Comparison of ENCODE assay signal across 8 cellular contexts in genomic region chr16:1964506-1965471, GRCh38. TPM values are rescaled to one million over a fixed set of nuclear protein-coding genes. Genes with fewer than 3 reads are reported as not detected.
DNase-seq lines count a peak whose midpoint lies in the region; ATAC-seq and TF ChIP-seq lines count a peak whose summit lies in the region.

RPS2 (minus strand) TSS chr16:1964826; CDS start chr16:1964625, 201 bp downstream.

- H3K36me3 ChIP-seq in PC-3 (ENCODE audit: low read depth, low read length), result peaks cover 22% of the 10 kb centered on the region

- H3K9ac ChIP-seq in PC-3 (ENCODE audit: low read length), result peak within 1 kb of the TSS; percentile 99

- peak within 1 kb of the TSS; percentile 70 for H2AFZ ChIP-seq in PC-3 (ENCODE audit: low read length)

- intact Hi-C loops in PC-3 (cut with micrococcal nuclease), result no loop called here

- H3K27ac ChIP-seq in PC-3 (ENCODE audit: low read length), result peak within 1 kb of the TSS; percentile 47

- peaks cover 52% of the 10 kb centered on the region for H3K79me2 ChIP-seq in PC-3 (ENCODE audit: low read length)

- H3K27me3 ChIP-seq in PC-3 (ENCODE audit: low read length), result no peaks in the 10 kb centered on the region

- H3F3A ChIP-seq in PC-3 (ENCODE audit: low read length, unreplicated experiment), result peaks cover 16% of the 10 kb centered on the region

- TF ChIP-seq CTCF in PC-3 (conservative IDR thresholded peaks at IDR 0.05; ENCODE audit: low read depth, low read length) (no peak), epithelial cell of esophagus (IDR thresholded peaks at IDR 0.05; ENCODE audit: insufficient read depth, low read depth, low read length, missing control alignments) (no peak)

- POLR2A ChIA-PET in PC-3 (lab: Charles Lee; ENCODE audit: unreplicated experiment), result interaction anchor here (0.5 to 1.0 kb wide), 9 partner anchors 13 to 1040 kb away, joined by 3 to 25 read pairs (median 5); partner anchors contain the start of genes MSRB1, NUBP2 and SPSB3

- no TSS peak for BruUV-seq in PC-3 (replicated peaks; lab: Mats Ljungman, UMichigan)

- H3K9me3 ChIP-seq in PC-3 (ENCODE audit: low read length), result no peaks in the 10 kb centered on the region

- H3K4me3 ChIP-seq in Jurkat, Clone E6-1 (ENCODE audit: low read length), result peak within 1 kb of the TSS; percentile 79
- H3K4me3 ChIP-seq in PC-3 (ENCODE audit: low read length), result peak within 1 kb of the TSS; percentile 96
- peak within 1 kb of the TSS; percentile 63 for H3K4me3 ChIP-seq in epithelial cell of esophagus (ENCODE audit: low read length)

- DNase-seq in DMS 273 treated with DMSO at 0.1 percent for 48 hours (lab: John Stamatoyannopoulos, UW) (peak; percentile 94), PC-3 (peak; percentile 95), activated T-cell treated with anti-CD3 and anti-CD28 coated beads for 48 hours (ENCODE audit: low read depth) (peak; percentile 96), epithelial cell of esophagus (ENCODE audit: low read depth) (peak; percentile 99), mucosa of gallbladder (ENCODE audit: low spot score) (peak; percentile 99)
- DNase-seq in Jurkat, Clone E6-1 (ENCODE audit: low read depth, low spot score), result peak; percentile 97
- DNase-seq in stimulated activated CD8-positive, alpha-beta memory T cell treated with anti-CD3 and anti-CD28 coated beads, Interleukin-4, amount 100 ng/mL, for 4 hours (ENCODE audit: low read depth in 2 of 2, low spot score in 1 of 2), result peak; percentile 87 to 97

- no peaks in the 10 kb centered on the region for H3K9me2 ChIP-seq in PC-3 (replicated peaks; ENCODE audit: low read length)

- peaks cover 9% of the 10 kb centered on the region; the same call in 1 of the 2 replicates for H3K4me1 ChIP-seq in PC-3 (ENCODE audit: insufficient read depth, low read length)

- H4K20me1 ChIP-seq in PC-3 (ENCODE audit: low read length), result peaks cover 19% of the 10 kb centered on the region

- ATAC-seq in GM21576 (IDR thresholded peaks at IDR 0.05; ENCODE audit: unreplicated experiment), result peak; percentile 70
- ATAC-seq in PC-3, result peak; percentile 74

- CTCF ChIA-PET in PC-3 (lab: Charles Lee), result no interaction called here

- peak within 1 kb of the TSS; percentile 96 for H3K4me2 ChIP-seq in PC-3 (ENCODE audit: low read length)

RNA-seq across cellular contexts. Expression of gene RPS2, which starts in this region (rescaled TPM):
- polyA plus RNA-seq in Jurkat, Clone E6-1 (2012; ENCODE audit: insufficient read depth, insufficient read length), result 2,923 TPM
- total RNA-seq in PC-3 (2014; rRNA removed) (2,234 and 2,721 TPM in 2 replicates), mucosa of gallbladder (1,121 TPM)

Comparison
In these comparisons a context has a peak if more than half of its experiments do, and no peak if none do; other contexts are left out.
1. Peak in every context shown above with its lines: DNase-seq, ATAC-seq, H3K4me3 ChIP-seq and H3K27ac ChIP-seq.